In the genomic region with DNA sequence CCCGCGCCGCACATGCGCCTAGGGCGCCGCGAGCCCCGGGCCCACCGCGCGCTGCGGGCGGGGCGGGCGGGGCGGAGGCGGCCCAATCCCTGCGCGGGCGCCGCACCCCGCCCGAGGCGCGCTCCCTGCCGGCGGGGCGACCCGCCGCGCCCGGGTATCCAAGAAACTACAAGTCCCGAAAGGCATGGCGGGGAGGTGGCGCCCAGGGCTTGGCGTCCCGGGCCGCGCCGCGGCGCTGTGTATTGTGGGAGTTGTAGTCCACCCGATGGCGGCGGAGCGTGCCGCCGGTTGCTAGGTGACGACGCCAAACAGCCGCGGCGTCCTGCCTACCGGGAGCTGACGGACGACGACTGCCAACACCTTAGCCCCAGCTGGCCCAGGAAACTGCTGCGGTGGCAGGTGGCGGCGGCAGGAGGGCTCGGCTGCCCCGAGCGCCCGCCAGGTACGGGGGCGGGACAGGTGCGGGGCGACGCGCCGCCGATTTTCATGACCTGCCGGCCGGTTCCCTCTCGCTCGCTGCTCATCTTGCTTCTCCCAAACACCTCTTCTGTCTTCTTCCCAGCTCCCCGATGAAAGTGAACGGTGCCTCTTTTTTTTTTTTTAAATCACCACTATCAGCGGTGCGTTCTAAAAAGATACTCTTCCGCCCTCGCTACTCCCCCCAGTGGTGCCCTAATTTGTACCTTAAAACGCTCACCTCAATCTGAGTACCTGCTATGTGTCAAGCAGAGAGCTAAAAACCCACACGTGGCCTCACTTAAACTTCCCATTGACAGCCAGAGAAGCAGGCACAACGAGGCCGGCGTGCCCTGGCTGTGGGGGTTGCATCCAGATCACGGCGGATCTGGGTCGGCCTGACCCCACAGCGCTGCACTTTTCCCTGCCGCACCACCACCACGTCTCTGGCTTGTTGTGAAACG, we compare ENCODE assay signal across 9 cellular contexts. TPM values are rescaled to one million over a fixed set of nuclear protein-coding genes. Genes with fewer than 3 reads are reported as not detected.
DNase-seq lines count a peak whose midpoint lies in the region; ATAC-seq lines count a peak whose summit lies in the region.
"Had no signal": no experiment of that assay in that cellular context is flagged by ENCODE, and none has a peak within 500 bp of the region (broad histone marks: within the 10 kb centered on the region; RNA-seq: fewer than 3 reads in every experiment).

A gene (plus strand): TSS at position 304 of the 920 bp plus-strand sequence.

- H2AK5ac ChIP-seq in mesenchymal stem cell (ENCODE audit: low read length, severe bottlenecking) = no peak within 1 kb of the TSS

- H3K18ac ChIP-seq in mesenchymal stem cell (ENCODE audit: low read depth in 1 of 2, low read length in 2 of 2) = peak within 1 kb of the TSS in 1 of 2 experiments; percentile 54

- peaks cover 33% of the 10 kb centered on the region for H3K4me1 ChIP-seq in mesenchymal stem cell (ENCODE audit: control insufficient read depth, insufficient read depth, low read depth, low read length)

- H4K8ac ChIP-seq in mesenchymal stem cell (ENCODE audit: low read length) = peak within 1 kb of the TSS; percentile 31

- no peak within 1 kb of the TSS for H2BK15ac ChIP-seq in mesenchymal stem cell (ENCODE audit: low read depth, poor library complexity, severe bottlenecking)

- no peak within 1 kb of the TSS for H3K14ac ChIP-seq in mesenchymal stem cell (ENCODE audit: low read length in 2 of 2)

- peaks cover 18 to 58% of the 10 kb centered on the region in 2 experiments for H3K27me3 ChIP-seq in mesenchymal stem cell (ENCODE audit: control insufficient read depth in 1 of 2, insufficient read depth in 1 of 2, low read length in 2 of 2)

- peak within 1 kb of the TSS; percentile 93 to 98 for H3K27ac Mint-ChIP-seq in effector memory CD8-positive, alpha-beta T cell

- no peaks in the 10 kb centered on the region for H3K79me1 ChIP-seq in mesenchymal stem cell (replicated peaks; ENCODE audit: low read length, poor library complexity, severe bottlenecking)

- H3K9ac ChIP-seq in mesenchymal stem cell (ENCODE audit: low read length) = peak within 1 kb of the TSS; percentile 88

- DNase-seq in CMK (ENCODE audit: low read depth) = peak; percentile 79
- DNase-seq in HT-29 (ENCODE audit: low spot score) = peak; percentile 97
- DNase-seq in NK-92 treated with Interleukin-12 subunit alpha and Interleukin-12 subunit beta, amount 100 ng/mL, for 24 hours (lab: John Stamatoyannopoulos, UW) = peak; percentile 98
- peak; percentile 96 for DNase-seq in activated CD8-positive, alpha-beta memory T cell treated with anti-CD3 and anti-CD28 coated beads for 4 hours (ENCODE audit: low read depth in 2 of 2)
- DNase-seq in effector memory CD8-positive, alpha-beta T cell = peak; percentile 92 to 96 (median 96)
- DNase-seq in mesenchymal stem cell = peak; percentile 94
- DNase-seq in stimulated activated CD8-positive, alpha-beta memory T cell treated with anti-CD3 and anti-CD28 coated beads, Interleukin-12 subunit alpha, Interleukin-12 subunit beta, amount 100 ng/mL, for 1 hour (ENCODE audit: low read depth) = peak; percentile 97

- peak within 1 kb of the TSS; percentile 15 for H3K27ac ChIP-seq in mesenchymal stem cell (ENCODE audit: low read length, poor library complexity, severe bottlenecking)

- H3K4me3 Mint-ChIP-seq in effector memory CD8-positive, alpha-beta T cell = peak within 1 kb of the TSS; percentile 86 to 88

- H2BK12ac ChIP-seq in mesenchymal stem cell (ENCODE audit: low read length in 2 of 2) = peak within 1 kb of the TSS in 1 of 2 experiments; percentile 17

- H3K36me3 Mint-ChIP-seq in effector memory CD8-positive, alpha-beta T cell (ENCODE audit: insufficient read depth) = peaks cover 35% of the 10 kb centered on the region

- H3K36me3 ChIP-seq in mesenchymal stem cell (ENCODE audit: control insufficient read depth in 1 of 2, insufficient read depth in 2 of 2, low read depth in 1 of 2, low read length in 2 of 2) = peaks cover 0 to 6% of the 10 kb centered on the region in 2 experiments

- H2AFZ ChIP-seq in mesenchymal stem cell (ENCODE audit: low read depth, low read length) = peak within 1 kb of the TSS; percentile 79

- no peak within 1 kb of the TSS for H2BK120ac ChIP-seq in mesenchymal stem cell (ENCODE audit: low read depth, low read length)

- peak; percentile 82 for ATAC-seq in GM21360 (IDR thresholded peaks at IDR 0.05; ENCODE audit: unreplicated experiment)
- peak; percentile 80 for ATAC-seq in effector memory CD8-positive, alpha-beta T cell (replicated peaks)

- peaks cover 28 to 35% of the 10 kb centered on the region in 2 donors for H3K4me1 Mint-ChIP-seq in effector memory CD8-positive, alpha-beta T cell (ENCODE audit: low read depth in 2 of 2)

- no peaks in the 10 kb centered on the region for H3K9me3 Mint-ChIP-seq in effector memory CD8-positive, alpha-beta T cell

- H3K4me3 ChIP-seq in mesenchymal stem cell (ENCODE audit: insufficient read depth in 1 of 2, low read depth in 1 of 2, low read length in 2 of 2) = peak within 1 kb of the TSS; percentile 82 to 86

- WGBS in mesenchymal stem cell = 2% methylated on average over 83 of the region's 94 CpGs

- H4K91ac ChIP-seq in mesenchymal stem cell (ENCODE audit: low read length) = no peak within 1 kb of the TSS

- peak within 1 kb of the TSS; percentile 98 for H3K4me2 ChIP-seq in mesenchymal stem cell (ENCODE audit: low read length, poor library complexity, severe bottlenecking)

- peaks cover 4% of the 10 kb centered on the region for H3K9me3 ChIP-seq in mesenchymal stem cell (ENCODE audit: control insufficient read depth, low read length)

- H3K4ac ChIP-seq in mesenchymal stem cell (ENCODE audit: low read depth in 1 of 2, low read length in 2 of 2) = peak within 1 kb of the TSS in 1 of 2 experiments; percentile 24

- H3K27me3 Mint-ChIP-seq in effector memory CD8-positive, alpha-beta T cell = peaks cover 11 to 12% of the 10 kb centered on the region in 2 donors

- no peak within 1 kb of the TSS for H2BK5ac ChIP-seq in mesenchymal stem cell (ENCODE audit: low read depth, low read length, poor library complexity, severe bottlenecking)

- H3K23ac ChIP-seq in mesenchymal stem cell (ENCODE audit: low read length in 2 of 2) = peak within 1 kb of the TSS in 1 of 2 experiments; percentile 78

RNA-seq across cellular contexts. Expression of the gene that starts here (rescaled TPM):
- not detected in 2 replicates for total RNA-seq in HT-29 (2014; rRNA removed; shearing (Covaris generic))
- polyA plus RNA-seq in mesenchymal stem cell (2013, experiment 1 of 2) = 0.03 TPM
- not detected for polyA plus RNA-seq in mesenchymal stem cell (2013, experiment 2 of 2)
- total RNA-seq: subcutaneous adipose tissue had no signal

Comparison
In these comparisons a context has a peak if more than half of its experiments do, and no peak if none do; other contexts are left out.
1. Peak in every context shown above with its lines: DNase-seq, ATAC-seq, H3K4me3 ChIP-seq and H3K27ac ChIP-seq.
2. Peak in DNase-seq in HT-29; RNA of the gene not detected or under 1 TPM.